ENCODE assay signal across 15 cellular contexts in the genomic region with DNA sequence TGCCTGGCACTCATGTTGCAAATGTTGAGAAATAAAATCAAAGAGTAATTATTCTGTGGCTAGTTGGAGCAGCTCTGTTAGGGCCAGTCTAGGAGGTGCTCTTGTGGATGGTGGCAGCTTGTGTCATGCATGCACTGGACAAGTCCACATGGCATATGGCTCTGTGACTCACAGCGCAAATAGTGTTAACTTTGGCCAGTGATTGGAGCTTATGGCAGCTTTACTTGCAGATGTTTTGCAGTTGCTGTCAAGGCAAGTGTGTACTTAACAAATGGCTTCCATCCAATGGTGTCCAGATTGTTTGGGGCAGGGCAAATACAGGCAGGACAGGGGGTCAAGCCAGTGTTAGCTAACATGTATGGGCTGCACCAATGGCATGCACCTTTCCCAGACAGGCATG.
"Had no signal": no experiment of that assay in that cellular context is flagged by ENCODE, and none has a peak within 500 bp of the region (broad histone marks: within the 10 kb centered on the region; RNA-seq: fewer than 3 reads in every experiment).

No MANE protein-coding gene starts in this region.

- DNase-seq: activated CD4-positive, alpha-beta T cell treated with anti-CD3 and anti-CD28 coated beads for 36 hours; activated CD4-positive, alpha-beta T cell treated with anti-CD3 and anti-CD28 coated beads, Interleukin-2, amount 50 U/mL, for 48 hours; activated gamma-delta T cell; adrenal gland; effector CD8-positive, alpha-beta T cell; kidney; midbrain; nephron progenitor cell; retina; stimulated activated CD4-positive, alpha-beta T cell treated with anti-CD3 and anti-CD28 coated beads, Interleukin-2, amount 100 ng/mL, for 24 hours; stimulated activated naive CD8-positive, alpha-beta T cell treated with anti-CD3 and anti-CD28 coated beads, Interleukin-15, Interleukin-2, amounts not matched to agents 100 U/mL and 50 U/mL, for 24 hours; substantia nigra; tibial artery had no signal

- ATAC-seq: activated CD4-positive, alpha-beta T cell treated with anti-CD3 and anti-CD28 coated beads for 36 hours; left lobe of liver; stimulated activated naive CD8-positive, alpha-beta T cell treated with anti-CD3 and anti-CD28 coated beads, Interleukin-15, Interleukin-2, amounts not matched to agents 100 U/mL and 50 U/mL, for 24 hours had no signal

- H3K4me3 ChIP-seq: adrenal gland, esophagus muscularis mucosa, tibial artery had no signal
